ENCODE assay signal across 24 cellular contexts in the genomic region with DNA sequence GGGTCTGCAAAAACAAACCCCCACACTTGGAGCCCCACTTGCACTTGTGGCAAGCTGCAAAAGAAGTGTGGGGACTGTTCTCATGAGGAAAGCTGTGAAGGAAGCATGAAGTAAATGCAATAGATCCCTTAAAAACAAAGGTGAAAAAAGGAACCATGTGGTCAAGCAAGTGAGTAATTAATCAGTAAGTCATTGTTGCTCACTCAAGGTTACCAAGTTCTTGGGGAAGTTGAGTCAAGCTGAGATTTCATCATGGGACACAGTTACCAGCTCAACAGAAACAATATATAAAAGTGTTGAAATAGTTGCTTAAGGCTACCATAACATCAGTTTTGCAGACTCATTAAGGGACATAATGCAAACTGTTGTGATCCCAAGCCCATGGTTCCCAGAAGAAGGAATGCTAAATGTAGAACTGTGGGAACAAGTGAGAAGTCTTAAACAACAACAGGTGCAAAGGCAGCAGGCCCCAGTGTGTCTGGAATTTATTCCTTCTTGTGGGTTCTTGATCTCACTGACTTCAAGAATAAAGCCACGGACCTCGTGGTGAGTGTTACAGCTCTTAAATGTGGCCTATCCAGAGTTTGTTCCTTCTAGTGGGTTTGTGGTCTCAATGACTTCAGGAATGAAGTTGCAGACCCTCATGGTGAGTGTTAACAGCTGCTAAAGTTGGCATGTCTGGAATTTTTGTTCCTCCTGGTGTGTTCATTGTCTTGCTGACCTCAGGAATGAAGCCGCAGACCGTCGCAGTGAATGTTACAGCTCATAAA.
"Had no signal": no experiment of that assay in that cellular context is flagged by ENCODE, and none has a peak within 500 bp of the region (broad histone marks: within the 10 kb centered on the region; RNA-seq: fewer than 3 reads in every experiment).

No MANE protein-coding gene starts in this region.

- H3K9me3 Mint-ChIP-seq: activated T-cell treated with anti-CD3 and anti-CD28 coated beads, Interleukin-2, amount 50 U/mL, for 4 hours; endodermal cell; mesothelial cell of epicardium had no signal

- H3K36me3 ChIP-seq: ovary, right lobe of liver, stomach, vagina had no signal

- H3K4me1 Mint-ChIP-seq: activated naive CD8-positive, alpha-beta T cell treated with anti-CD3 and anti-CD28 coated beads, Interleukin-2, amount 10 ng/mL, durations not matched to agents 7 days and 5 days; endodermal cell; mesothelial cell of epicardium; stimulated activated effector memory CD8-positive, alpha-beta T cell treated with anti-CD3 and anti-CD28 coated beads, Interleukin-12 subunit alpha, Interleukin-12 subunit beta, amount 100 ng/mL, for 72 hours; WTC11 had no signal

- H3K4me1 ChIP-seq: body of pancreas, psoas muscle, right lobe of liver, stomach, vagina had no signal

- H3K9me3 ChIP-seq: body of pancreas, ovary, psoas muscle, right lobe of liver, stomach, vagina had no signal

- H3K4me3 ChIP-seq: body of pancreas, ovary, psoas muscle, right lobe of liver, stomach, vagina had no signal

- H3K4me3 Mint-ChIP-seq: activated CD4-positive, alpha-beta T cell treated with anti-CD3 and anti-CD28 coated beads, Interleukin-2, amount 10 ng/mL, durations not matched to agents 7 days and 5 days; activated CD8-positive, alpha-beta T cell treated with anti-CD3 and anti-CD28 coated beads, Interleukin-2, amount 10 ng/mL, durations not matched to agents 7 days and 5 days; activated naive CD8-positive, alpha-beta T cell treated with anti-CD3 and anti-CD28 coated beads, Interleukin-2, amount 10 ng/mL, durations not matched to agents 7 days and 5 days; activated T-cell treated with anti-CD3 and anti-CD28 coated beads, Interleukin-2, amount 50 U/mL, for 4 hours; endodermal cell; mesothelial cell of epicardium; stimulated activated effector memory CD8-positive, alpha-beta T cell treated with anti-CD3 and anti-CD28 coated beads, Interleukin-12 subunit alpha, Interleukin-12 subunit beta, amount 100 ng/mL, for 72 hours; T-helper 2 cell treated with Interferon-gamma antibody and Interleukin-4, amounts not matched to agents 5 μg/mL and 100 μg/mL, for 36 hours; WTC11 had no signal

- H3K27ac ChIP-seq: body of pancreas, ovary, psoas muscle, right lobe of liver, vagina had no signal

- H3K27ac Mint-ChIP-seq: activated CD4-positive, alpha-beta T cell treated with anti-CD3 and anti-CD28 coated beads, Interleukin-2, amount 10 ng/mL, durations not matched to agents 7 days and 5 days; activated CD8-positive, alpha-beta T cell treated with anti-CD3 and anti-CD28 coated beads, Interleukin-2, amount 10 ng/mL, durations not matched to agents 7 days and 5 days; activated naive CD8-positive, alpha-beta T cell treated with anti-CD3 and anti-CD28 coated beads, Interleukin-2, amount 10 ng/mL, durations not matched to agents 7 days and 5 days; endodermal cell; mesothelial cell of epicardium; stimulated activated effector memory CD8-positive, alpha-beta T cell treated with anti-CD3 and anti-CD28 coated beads, Interleukin-12 subunit alpha, Interleukin-12 subunit beta, amount 100 ng/mL, for 72 hours; T-helper 2 cell treated with Interferon-gamma antibody and Interleukin-4, amounts not matched to agents 5 μg/mL and 100 μg/mL, for 36 hours; WTC11 had no signal

- H3K27me3 ChIP-seq: body of pancreas, ovary, right lobe of liver, stomach, vagina had no signal

- H3K27me3 Mint-ChIP-seq: activated CD4-positive, alpha-beta T cell treated with anti-CD3 and anti-CD28 coated beads, Interleukin-2, amount 10 ng/mL, durations not matched to agents 7 days and 5 days; activated naive CD8-positive, alpha-beta T cell treated with anti-CD3 and anti-CD28 coated beads, Interleukin-2, amount 10 ng/mL, durations not matched to agents 7 days and 5 days had no signal

- H3K36me3 Mint-ChIP-seq: activated naive CD8-positive, alpha-beta T cell treated with anti-CD3 and anti-CD28 coated beads, Interleukin-2, amount 10 ng/mL, durations not matched to agents 7 days and 5 days; mesothelial cell of epicardium; stimulated activated effector memory CD8-positive, alpha-beta T cell treated with anti-CD3 and anti-CD28 coated beads, Interleukin-12 subunit alpha, Interleukin-12 subunit beta, amount 100 ng/mL, for 72 hours had no signal

- ATAC-seq: activated CD8-positive, alpha-beta T cell treated with anti-CD3 and anti-CD28 coated beads, Interleukin-2, amount 10 ng/mL, durations not matched to agents 7 days and 5 days; activated T-cell treated with anti-CD3 and anti-CD28 coated beads, Interleukin-2, amount 50 U/mL, for 4 hours; body of pancreas; left colon; psoas muscle; stimulated activated effector memory CD8-positive, alpha-beta T cell treated with anti-CD3 and anti-CD28 coated beads, Interleukin-12 subunit alpha, Interleukin-12 subunit beta, amount 100 ng/mL, for 72 hours; WTC11 had no signal

- DNase-seq: activated CD4-positive, alpha-beta T cell treated with anti-CD3 and anti-CD28 coated beads, Interleukin-2, amount 10 ng/mL, durations not matched to agents 7 days and 5 days; activated CD8-positive, alpha-beta memory T cell treated with anti-CD3 and anti-CD28 coated beads, Interleukin-2, amount 50 U/mL, for 4 hours; activated CD8-positive, alpha-beta T cell treated with anti-CD3 and anti-CD28 coated beads, Interleukin-2, amount 10 ng/mL, durations not matched to agents 7 days and 5 days; activated gamma-delta T cell; activated naive CD8-positive, alpha-beta T cell treated with anti-CD3 and anti-CD28 coated beads, Interleukin-2, amount 10 ng/mL, durations not matched to agents 7 days and 5 days; activated T-cell treated with anti-CD3 and anti-CD28 coated beads, Interleukin-2, amount 50 U/mL, for 4 hours; amygdala; body of pancreas; caudate nucleus; endodermal cell; hypothalamus; islet precursor cell; left colon; ovary; psoas muscle; right lobe of liver; stimulated activated CD4-positive, alpha-beta T cell treated with anti-CD3 and anti-CD28 coated beads, Interleukin-4, amount 100 ng/mL, for 24 hours; stomach; trophoblast cell had no signal
